Comparison of ENCODE assay signal across 2 cellular contexts in genomic region chr5:73487257-73487656, GRCh38. TPM values are rescaled to one million over a fixed set of nuclear protein-coding genes. Genes with fewer than 3 reads are reported as not detected.
"Had no signal": no experiment of that assay in that cellular context is flagged by ENCODE, and none has a peak within 500 bp of the region (broad histone marks: within the 10 kb centered on the region; RNA-seq: fewer than 3 reads in every experiment).

No MANE protein-coding gene starts in this region.

RNA-seq across cellular contexts. Expression of gene FOXD1, which starts 38.7 kb away (rescaled TPM):
- total RNA-seq: body of pancreas, T-helper 17 cell had no signal
